Comparison of ENCODE assay signal across 20 cellular contexts in genomic region chr20:62493253-62493885, GRCh38. TPM values are rescaled to one million over a fixed set of nuclear protein-coding genes. Genes with fewer than 3 reads are reported as not detected.
DNase-seq lines count a peak whose midpoint lies in the region; ATAC-seq and TF ChIP-seq lines count a peak whose summit lies in the region.
"Had no signal": no experiment of that assay in that cellular context is flagged by ENCODE, and none has a peak within 500 bp of the region (broad histone marks: within the 10 kb centered on the region; RNA-seq: fewer than 3 reads in every experiment).

No MANE protein-coding gene starts in this region.

- peaks cover 5 to 42% (median 28%) of the 10 kb centered on the region in 9 donors for H3K4me1 ChIP-seq in heart right ventricle
- H3K4me1 ChIP-seq: BE2C had no signal

- H3K4me3 ChIP-seq in heart right ventricle, result no peak overlapping the region
- H3K4me3 ChIP-seq: PC-9, SJCRH30 had no signal

- intact Hi-C loops in heart right ventricle (cut with DNase I), result loop anchor here in 4 of 10 donors (5.0 to 10.0 kb wide), 4 partner anchors 79 to 191 kb away; partner anchors contain the start of gene ADRM1 (in 2 of the 4)

- H3K36me3 ChIP-seq in heart right ventricle, result no peaks in the 10 kb centered on the region
- H3K36me3 ChIP-seq: BE2C, SJCRH30 had no signal

- H3K4me3 Mint-ChIP-seq in stimulated activated naive CD8-positive, alpha-beta T cell treated with anti-CD3 and anti-CD28 coated beads, Interleukin-15, amount 100 ng/mL, for 72 hours, result no peak overlapping the region
- H3K4me3 Mint-ChIP-seq in osteocyte (ENCODE audit: unreplicated experiment), result no peak overlapping the region
- H3K4me3 Mint-ChIP-seq: CD8-positive, alpha-beta T cell had no signal

- no peaks in the 10 kb centered on the region for H3K36me3 Mint-ChIP-seq in osteocyte (ENCODE audit: unreplicated experiment)
- H3K36me3 Mint-ChIP-seq: CD8-positive, alpha-beta T cell had no signal

- H3K27me3 ChIP-seq in heart right ventricle, result peaks cover 0 to 16% (median 0%) of the 10 kb centered on the region in 7 donors

- peak overlapping the region in 6 of 10 donors; percentile 28 to 80 (median 74) for H3K27ac ChIP-seq in heart right ventricle
- H3K27ac ChIP-seq: PC-9, RWPE1, SJCRH30 had no signal

- no peak overlapping the region for H3K27ac Mint-ChIP-seq in stimulated activated naive CD8-positive, alpha-beta T cell treated with anti-CD3 and anti-CD28 coated beads, Interleukin-15, amount 100 ng/mL, for 72 hours
- H3K27ac Mint-ChIP-seq in osteocyte (ENCODE audit: unreplicated experiment), result no peak overlapping the region
- H3K27ac Mint-ChIP-seq: CD8-positive, alpha-beta T cell had no signal

- no peak for DNase-seq in stimulated activated naive CD8-positive, alpha-beta T cell treated with anti-CD3 and anti-CD28 coated beads, Interleukin-15, amount 100 ng/mL, for 72 hours
- no peak for DNase-seq in stimulated activated naive CD8-positive, alpha-beta T cell treated with anti-CD3 and anti-CD28 coated beads, Interleukin-15, Interleukin-2, amounts not matched to agents 100 U/mL and 50 U/mL, for 24 hours
- peak in 1 of 2 donors; percentile 36 for DNase-seq in heart right ventricle
- DNase-seq in omental fat pad (ENCODE audit: low spot score), result no peak
- DNase-seq in epidermal melanocyte (ENCODE audit: insufficient read length, low spot score), result no peak
- DNase-seq in osteocyte (ENCODE audit: extremely low spot score, unreplicated experiment), result no peak
- DNase-seq in T-helper 9 cell, result no peak
- DNase-seq: BE2C; CD8-positive, alpha-beta T cell; H7; NCI-H1048; NCI-H1436 treated with DMSO at 0.1 percent for 48 hours; NCI-H2029; NCI-H345; NCI-H524 treated with DMSO at 0.1 percent for 48 hours; PC-9; SJCRH30 had no signal

- no peaks in the 10 kb centered on the region for H3K9me3 Mint-ChIP-seq in stimulated activated naive CD8-positive, alpha-beta T cell treated with anti-CD3 and anti-CD28 coated beads, Interleukin-15, amount 100 ng/mL, for 72 hours
- H3K9me3 Mint-ChIP-seq in osteocyte (ENCODE audit: unreplicated experiment), result no peaks in the 10 kb centered on the region
- H3K9me3 Mint-ChIP-seq: CD8-positive, alpha-beta T cell had no signal

- TF ChIP-seq CTCF in heart right ventricle (IDR thresholded peaks at IDR 0.05), result no peak
- TF ChIP-seq CTCF in omental fat pad (IDR thresholded peaks at IDR 0.05), result no peak
- TF ChIP-seq CTCF in osteocyte (IDR thresholded peaks at IDR 0.05), result no peak

- 62 to 72% methylated on average over 14 to 15 of the region's 15 CpGs for WGBS in heart right ventricle, 2 donors

- H3K4me1 Mint-ChIP-seq in stimulated activated naive CD8-positive, alpha-beta T cell treated with anti-CD3 and anti-CD28 coated beads, Interleukin-15, amount 100 ng/mL, for 72 hours, result peaks cover 7% of the 10 kb centered on the region
- no peaks in the 10 kb centered on the region for H3K4me1 Mint-ChIP-seq in osteocyte (ENCODE audit: unreplicated experiment)

- ATAC-seq in stimulated activated naive CD8-positive, alpha-beta T cell treated with anti-CD3 and anti-CD28 coated beads, Interleukin-15, amount 100 ng/mL, for 72 hours, result peak; percentile 33
- ATAC-seq in stimulated activated naive CD8-positive, alpha-beta T cell treated with anti-CD3 and anti-CD28 coated beads, Interleukin-15, Interleukin-2, amounts not matched to agents 100 U/mL and 50 U/mL, for 24 hours, result no peak
- peak in 7 of 8 donors; percentile 18 to 59 (median 35) for ATAC-seq in heart right ventricle
- peak; percentile 3 for ATAC-seq in omental fat pad (ENCODE audit: low FRiP score)
- no peak for ATAC-seq in GM19467 (IDR thresholded peaks at IDR 0.05; ENCODE audit: unreplicated experiment)
- ATAC-seq: CD8-positive, alpha-beta T cell had no signal

- H3K9me3 ChIP-seq in heart right ventricle, result no peaks in the 10 kb centered on the region
- H3K9me3 ChIP-seq: BE2C, SJCRH30 had no signal

- peaks cover 35% of the 10 kb centered on the region for H3K27me3 Mint-ChIP-seq in stimulated activated naive CD8-positive, alpha-beta T cell treated with anti-CD3 and anti-CD28 coated beads, Interleukin-15, amount 100 ng/mL, for 72 hours
- peaks cover 12% of the 10 kb centered on the region for H3K27me3 Mint-ChIP-seq in osteocyte (ENCODE audit: unreplicated experiment)

RNA-seq across cellular contexts. Expression of gene GATA5, which starts 17.6 kb away (rescaled TPM):
- total RNA-seq in heart right ventricle (1 to 10 TPM in 2 of 10 donors, under 1 TPM in 8; 0.11 to 5.1 (median 0.60) TPM), omental fat pad (1 to 10 TPM; 1.3 to 3.7 (median 1.7) TPM), osteocyte (not detected in 2 replicates)
- 1 to 10 TPM in 1 of 2 donors, under 1 TPM in 1; 0.30 to 1.2 TPM for polyA plus RNA-seq in heart right ventricle
- total RNA-seq: CD8-positive, alpha-beta T cell; MCF 10A; SJCRH30 had no signal

Comparison
In these comparisons a context has a peak if more than half of its experiments do, and no peak if none do; other contexts are left out.
1. ATAC-seq: peak in stimulated activated naive CD8-positive, alpha-beta T cell treated with anti-CD3 and anti-CD28 coated beads, Interleukin-15, amount 100 ng/mL, for 72 hours (single experiment), heart right ventricle (7 of 8) and omental fat pad (single experiment); none in stimulated activated naive CD8-positive, alpha-beta T cell treated with anti-CD3 and anti-CD28 coated beads, Interleukin-15, Interleukin-2, amounts not matched to agents 100 U/mL and 50 U/mL, for 24 hours (single experiment) and GM19467 (single experiment).